10 cellular contexts compared by ENCODE assay signal in genomic region chr13:37598572-37598971, GRCh38. TPM values are rescaled to one million over a fixed set of nuclear protein-coding genes. Genes with fewer than 3 reads are reported as not detected.
DNase-seq lines count a peak whose midpoint lies in the region; ATAC-seq, FAIRE-seq and TF ChIP-seq lines count a peak whose summit lies in the region.
"Had no signal": no experiment of that assay in that cellular context is flagged by ENCODE, and none has a peak within 500 bp of the region (broad histone marks: within the 10 kb centered on the region; RNA-seq: fewer than 3 reads in every experiment).

A gene with protein sequence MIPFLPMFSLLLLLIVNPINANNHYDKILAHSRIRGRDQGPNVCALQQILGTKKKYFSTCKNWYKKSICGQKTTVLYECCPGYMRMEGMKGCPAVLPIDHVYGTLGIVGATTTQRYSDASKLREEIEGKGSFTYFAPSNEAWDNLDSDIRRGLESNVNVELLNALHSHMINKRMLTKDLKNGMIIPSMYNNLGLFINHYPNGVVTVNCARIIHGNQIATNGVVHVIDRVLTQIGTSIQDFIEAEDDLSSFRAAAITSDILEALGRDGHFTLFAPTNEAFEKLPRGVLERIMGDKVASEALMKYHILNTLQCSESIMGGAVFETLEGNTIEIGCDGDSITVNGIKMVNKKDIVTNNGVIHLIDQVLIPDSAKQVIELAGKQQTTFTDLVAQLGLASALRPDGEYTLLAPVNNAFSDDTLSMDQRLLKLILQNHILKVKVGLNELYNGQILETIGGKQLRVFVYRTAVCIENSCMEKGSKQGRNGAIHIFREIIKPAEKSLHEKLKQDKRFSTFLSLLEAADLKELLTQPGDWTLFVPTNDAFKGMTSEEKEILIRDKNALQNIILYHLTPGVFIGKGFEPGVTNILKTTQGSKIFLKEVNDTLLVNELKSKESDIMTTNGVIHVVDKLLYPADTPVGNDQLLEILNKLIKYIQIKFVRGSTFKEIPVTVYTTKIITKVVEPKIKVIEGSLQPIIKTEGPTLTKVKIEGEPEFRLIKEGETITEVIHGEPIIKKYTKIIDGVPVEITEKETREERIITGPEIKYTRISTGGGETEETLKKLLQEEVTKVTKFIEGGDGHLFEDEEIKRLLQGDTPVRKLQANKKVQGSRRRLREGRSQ (minus strand): TSS chr13:37598768. CDS start chr13:37598726, 42 bp downstream.

- POLR2A ChIA-PET in H1 (lab: Charles Lee; ENCODE audit: partially characterized antibody) = no interaction called here

- H3K9ac ChIP-seq in H1 (replicated peaks in 1 of 4; ENCODE audit: extremely low read depth in 1 of 4, low read depth in 3 of 4, low read length in 3 of 4) = no peak within 1 kb of the TSS

- DNase-seq in M059J (ENCODE audit: low read depth) = peak; percentile 29
- DNase-seq in H1 (ENCODE audit: low read depth in 1 of 2, low spot score in 2 of 2) = no peak
- no peak for DNase-seq in lung (ENCODE audit: low spot score)
- DNase-seq in stomach = no peak
- no peak for DNase-seq in cortex of kidney (lab: John Stamatoyannopoulos, UW)
- DNase-seq in Calu3 = no peak
- DNase-seq in NCI-H1930 (lab: John Stamatoyannopoulos, UW) = no peak
- DNase-seq: NCI-H1092 treated with DMSO at 0.1 percent for 48 hours had no signal

- H2BK12ac ChIP-seq in H1 (ENCODE audit: low read depth, low read length) = no peak within 1 kb of the TSS

- no peak within 1 kb of the TSS for H3K23ac ChIP-seq in H1 (ENCODE audit: insufficient read length)

- H2BK15ac ChIP-seq in H1 (ENCODE audit: low read length) = no peak within 1 kb of the TSS

- no peak within 1 kb of the TSS for H3K14ac ChIP-seq in H1 (ENCODE audit: insufficient read length)

- no peaks in the 10 kb centered on the region for H3K4me1 Mint-ChIP-seq in Calu3 (ENCODE audit: low read depth, unreplicated experiment)

- no peaks in the 10 kb centered on the region for H3K23me2 ChIP-seq in H1 (ENCODE audit: low read depth, low read length)

- H3K56ac ChIP-seq in H1 (replicated peaks; ENCODE audit: insufficient read length, low read depth, low read length) = no peak within 1 kb of the TSS

- intact Hi-C loops in stomach (cut with DNase I; ENCODE audit: low total_unique reads) (no loop called here), Calu3 (cut with micrococcal nuclease; ENCODE audit: unreplicated experiment) (no loop called here)

- H3K4ac ChIP-seq in H1 (replicated peaks; ENCODE audit: insufficient read length, low read depth, low read length) = no peak within 1 kb of the TSS

- no peak within 1 kb of the TSS for H3K4me3 Mint-ChIP-seq in Calu3 (ENCODE audit: low read depth, unreplicated experiment)

- peak within 1 kb of the TSS in 1 of 2 experiments; percentile 34; a peak in 2 of 4 replicates for H3K4me2 ChIP-seq in H1 (ENCODE audit: insufficient read depth in 1 of 2, low read depth in 2 of 2, low read length in 2 of 2)

- no peaks in the 10 kb centered on the region for H3K27me3 ChIP-seq in H1 (replicated peaks in 1 of 4; ENCODE audit: control insufficient read depth in 3 of 4, extremely low read depth in 1 of 4, insufficient read depth in 3 of 4, low read length in 3 of 4)
- no peaks in the 10 kb centered on the region for H3K27me3 ChIP-seq in lung (ENCODE audit: control insufficient read depth, insufficient read depth)
- no peaks in the 10 kb centered on the region for H3K27me3 ChIP-seq in stomach

- peak within 1 kb of the TSS; percentile 77; the same call in 1 of the 2 replicates for H2AFZ ChIP-seq in H1 (ENCODE audit: low read length)

- H3K18ac ChIP-seq in H1 (ENCODE audit: extremely low read depth, low read length) = no peak within 1 kb of the TSS

- no peak for ATAC-seq in lung (ENCODE audit: insufficient read depth, low FRiP score)
- no peak for ATAC-seq in HG02610 (IDR thresholded peaks at IDR 0.05; ENCODE audit: unreplicated experiment)

- H2BK20ac ChIP-seq in H1 (ENCODE audit: low read length) = no peak within 1 kb of the TSS

- no peak within 1 kb of the TSS for H4K8ac ChIP-seq in H1 (ENCODE audit: extremely low read depth, insufficient read depth, low read length)

- no peaks in the 10 kb centered on the region for H3K79me2 ChIP-seq in H1 (ENCODE audit: control insufficient read depth in 1 of 2, insufficient read depth in 2 of 2, low read length in 2 of 2)

- no peaks in the 10 kb centered on the region for H3K79me1 ChIP-seq in H1 (ENCODE audit: low read depth, low read length)

- no peaks in the 10 kb centered on the region for H4K20me1 ChIP-seq in H1 (replicated peaks in 1 of 2; ENCODE audit: control insufficient read depth in 1 of 2, insufficient read depth in 2 of 2, low read length in 2 of 2)

- no peak for TF ChIP-seq POLR2A in H1 (IDR thresholded peaks at IDR 0.05; ENCODE audit: control extremely low read depth in 1 of 2, low read depth in 2 of 2, low read length in 2 of 2)
- no peak for TF ChIP-seq POLR2A in stomach (IDR thresholded peaks at IDR 0.05)

- no peak within 1 kb of the TSS for H2BK120ac ChIP-seq in H1 (replicated peaks; ENCODE audit: low read depth, low read length)

- no peaks in the 10 kb centered on the region for H3K36me3 Mint-ChIP-seq in Calu3 (ENCODE audit: insufficient read depth, unreplicated experiment)

- H3K9me3 ChIP-seq in H1 (ENCODE audit: insufficient read depth in 2 of 2, low read depth in 1 of 2, low read length in 1 of 2) = no peaks in the 10 kb centered on the region
- H3K9me3 ChIP-seq in lung (ENCODE audit: control insufficient read depth in 2 of 2, insufficient read depth in 1 of 2, low read length in 1 of 2) = no peaks in the 10 kb centered on the region
- H3K9me3 ChIP-seq in stomach = no peaks in the 10 kb centered on the region

- no TSS peak for BruUV-seq in Calu3 (replicated peaks; lab: Mats Ljungman, UMichigan)

- TF ChIP-seq EP300 in H1 (IDR thresholded peaks at IDR 0.05; ENCODE audit: borderline replicate concordance in 1 of 2, low read depth in 2 of 2, low read length in 2 of 2) (no peak), stomach (IDR thresholded peaks at IDR 0.05) (no peak)

- H3K4me3 ChIP-seq in H1 (ENCODE audit: extremely low read depth in 1 of 4, insufficient read depth in 2 of 4, low read depth in 3 of 4, low read length in 4 of 4) (no peak within 1 kb of the TSS; a peak in 1 of 8 replicates), lung (no peak within 1 kb of the TSS), stomach (peak within 1 kb of the TSS; percentile 26 to 32 (median 28))

- no peaks in the 10 kb centered on the region for H3K9me3 Mint-ChIP-seq in Calu3 (ENCODE audit: low read depth, unreplicated experiment)

- no peak within 1 kb of the TSS for H3K27ac Mint-ChIP-seq in Calu3 (ENCODE audit: unreplicated experiment)

- 60% methylated on average over 6 of the region's 6 CpGs; no CpG with 5 or more reads in 1 of the 2 experiments for WGBS in H1 (ENCODE audit: extremely low coverage in 1 of 2, insufficient coverage in 1 of 2, insufficient read length in 1 of 2, insufficient replicate concordance in 2 of 2, low coverage in 1 of 2, low lambda C conversion rate in 2 of 2, missing lambda C conversion rate in 1 of 2), 2 experiments
- 27 to 33% methylated on average over 6 of the region's 6 CpGs for WGBS in lung, 2 donors
- 20 to 35% (median 26%) methylated on average over 6 of the region's 6 CpGs for WGBS in stomach, 5 donors

- CTCF ChIA-PET in H1 (lab: Charles Lee; ENCODE audit: partially characterized antibody) = interaction anchor here (1.7 kb wide), 1 partner anchor 92 kb away, joined by 4 read pairs; no protein-coding TSS in a partner anchor
- CTCF ChIA-PET in Calu3 (lab: Charles Lee) = no interaction called here

- H3K36me3 ChIP-seq in H1 (ENCODE audit: control insufficient read depth in 2 of 4, insufficient read depth in 4 of 4, low read length in 3 of 4) = no peaks in the 10 kb centered on the region
- no peaks in the 10 kb centered on the region for H3K36me3 ChIP-seq in lung (ENCODE audit: control insufficient read depth in 2 of 2, insufficient read depth in 2 of 2, low read length in 2 of 2)
- H3K36me3 ChIP-seq in stomach = no peaks in the 10 kb centered on the region

- no peak within 1 kb of the TSS for H4K5ac ChIP-seq in H1 (ENCODE audit: insufficient read length, low read depth, low read length)

- TF ChIP-seq CTCF in H1 (IDR thresholded peaks at IDR 0.05; ENCODE audit: control extremely low read depth in 1 of 3, insufficient read depth in 1 of 3, low read depth in 1 of 3, low read length in 3 of 3) = no peak
- no peak for TF ChIP-seq CTCF in lung (IDR thresholded peaks at IDR 0.05; ENCODE audit: control extremely low read depth, extremely low read depth)
- TF ChIP-seq CTCF in stomach (IDR thresholded peaks at IDR 0.05) = no peak
- TF ChIP-seq CTCF in Calu3 (IDR thresholded peaks at IDR 0.05; ENCODE audit: unreplicated experiment) = no peak

- peaks cover 0 to 10% (median 1%) of the 10 kb centered on the region in 4 experiments; a peak in 2 of 7 replicates for H3K4me1 ChIP-seq in H1 (replicated peaks in 1 of 4; ENCODE audit: control insufficient read depth in 3 of 4, insufficient read depth in 4 of 4, low read length in 3 of 4)
- H3K4me1 ChIP-seq in lung (ENCODE audit: control insufficient read depth in 2 of 2, insufficient read depth in 2 of 2, low read length in 2 of 2) = peaks cover 0 to 5% of the 10 kb centered on the region in 2 donors
- H3K4me1 ChIP-seq in stomach = peaks cover 0 to 10% (median 4%) of the 10 kb centered on the region in 4 donors

- H2BK5ac ChIP-seq in H1 (ENCODE audit: low read depth, low read length) = no peak within 1 kb of the TSS

- no peak for TF ChIP-seq RAD21 in H1 (IDR thresholded peaks at IDR 0.05 in 1 of 2, conservative IDR thresholded peaks at IDR 0.05 in 1 of 2; ENCODE audit: low read depth in 2 of 2, low read length in 2 of 2)

- no peak within 1 kb of the TSS for H2AK5ac ChIP-seq in H1 (ENCODE audit: low read depth, low read length)

- peak; percentile 42 for FAIRE-seq in H1 (lab: Jason Lieb, UNC)
- FAIRE-seq: GM18507 had no signal

- no peak within 1 kb of the TSS for H3K27ac ChIP-seq in H1 (ENCODE audit: low read depth, low read length)
- H3K27ac ChIP-seq in lung (ENCODE audit: low read depth in 1 of 2, low read length in 1 of 2) = no peak within 1 kb of the TSS
- H3K27ac ChIP-seq in stomach = peak within 1 kb of the TSS in 3 of 5 donors; percentile 11 to 59 (median 34)

- no peak within 1 kb of the TSS for H4K91ac ChIP-seq in H1 (replicated peaks; ENCODE audit: insufficient read length, low read length)

- no peaks in the 10 kb centered on the region for H3K27me3 Mint-ChIP-seq in Calu3 (ENCODE audit: unreplicated experiment)

RNA-seq across cellular contexts. Expression of the gene that starts here (rescaled TPM):
- total RNA-seq in M059J (2014; rRNA removed; shearing (Covaris generic)) = 17.5 and 25.1 TPM in 2 replicates
- 0.74 and 0.99 TPM in 2 replicates for total RNA-seq in H1 (2021; fragmentation: NEBNext Ultra II Directional; extraction: Animal tissue kit (Norgen Biotek cat#: 25700))
- polyA plus RNA-seq in H1 (2011; rRNA removed) = 0.16 and 0.30 TPM in 2 replicates
- 0.41 TPM for polyA plus RNA-seq in H1 (2011; cell fraction: cytosol; rRNA removed)
- polyA plus RNA-seq in H1 (2011; cell fraction: nucleus; rRNA removed) = 0.24 TPM
- polyA plus RNA-seq in H1 (2012, experiment 1 of 2) = 0.42 to 1.7 TPM (median 0.82 TPM) in 4 replicates
- 0.17 TPM for polyA plus RNA-seq in H1 (2012, experiment 2 of 2)
- polyA plus RNA-seq in H1 (2013, experiment 1 of 2) = 4.6 TPM
- 4.3 TPM for polyA plus RNA-seq in H1 (2013, experiment 2 of 2)
- polyA minus RNA-seq in H1 (2011; rRNA and poly(A)+ RNA removed) = 0.95 and 1.4 TPM in 2 replicates
- 0.44 TPM for polyA minus RNA-seq in H1 (2011; cell fraction: cytosol; rRNA and poly(A)+ RNA removed)
- polyA minus RNA-seq in H1 (2011; cell fraction: nucleus; rRNA and poly(A)+ RNA removed) = 0.90 TPM
- 100 to 1,000 TPM in 1 of 2 donors, 10 to 100 TPM in 1; 30.6 to 280 TPM for total RNA-seq in lung
- polyA plus RNA-seq in lung = 10 to 100 TPM in 1 of 2 donors, 1 to 10 TPM in 1; 9.3 to 12.8 TPM
- 100 to 1,000 TPM in 3 of 5 donors, 10 to 100 TPM in 2; 25.9 to 913 (median 165) TPM for total RNA-seq in stomach
- 100 to 1,000 TPM in 1 of 3 donors, 10 to 100 TPM in 2; 15.9 to 153 (median 40.2) TPM for polyA plus RNA-seq in stomach
- total RNA-seq in Calu3 (2022) = not detected in 2 replicates

Comparison
In these comparisons a context has a peak if more than half of its experiments do, and no peak if none do; other contexts are left out.
1. H3K27ac ChIP-seq: peak in stomach (3 of 5); none in H1 (single experiment) and lung (0 of 2).
2. H3K4me3 ChIP-seq: peak in stomach (4 of 4); none in H1 (0 of 4) and lung (single experiment).